ENCODE assay signal across 9 cellular contexts in genomic region chr3:75785091-75785755, GRCh38. TPM values are rescaled to one million over a fixed set of nuclear protein-coding genes. Genes with fewer than 3 reads are reported as not detected.
DNase-seq lines count a peak whose midpoint lies in the region; ATAC-seq, FAIRE-seq and TF ChIP-seq lines count a peak whose summit lies in the region.
"Not testable (repeated sequence)": the region's sequence is repeated elsewhere in the genome, so short reads cannot be mapped to it uniquely, and the experiment has no call there.
"Had no signal": no experiment of that assay in that cellular context is flagged by ENCODE, and none has a peak within 500 bp of the region (broad histone marks: within the 10 kb centered on the region; RNA-seq: fewer than 3 reads in every experiment).

ZNF717 (minus strand) TSS chr3:75785549; CDS start chr3:75783362, 2,187 bp downstream.

- intact Hi-C loops in esophagus squamous epithelium (cut with DNase I): not testable (repeated sequence)

- peaks cover 46% of the 10 kb centered on the region for H3K9me3 Mint-ChIP-seq in mesothelial cell of epicardium

- H3K4me1 Mint-ChIP-seq in mesothelial cell of epicardium: not testable (repeated sequence)

- H3K4me2 ChIP-seq in A549: peak within 1 kb of the TSS; percentile 83

- TF ChIP-seq EP300 in A549 (IDR thresholded peaks at IDR 0.05): not testable (repeated sequence)

- not testable (repeated sequence) for TF ChIP-seq CTCF in A549 (IDR thresholded peaks at IDR 0.05); mesothelial cell of epicardium (IDR thresholded peaks at IDR 0.05; ENCODE audit: unreplicated experiment)
- peak in 5 of 6 experiments; percentile 9 to 44 (median 26) for TF ChIP-seq CTCF in esophagus squamous epithelium (IDR thresholded peaks at IDR 0.05)

- TF ChIP-seq RAD21 in A549 (conservative IDR thresholded peaks at IDR 0.05 in 1 of 2, IDR thresholded peaks at IDR 0.05 in 1 of 2): not testable (repeated sequence)

- H3K9me3 ChIP-seq in A549 (peaks cover 22% of the 10 kb centered on the region), esophagus squamous epithelium (peaks cover 0 to 16% (median 2%) of the 10 kb centered on the region in 3 donors)

- H3K27ac ChIP-seq in A549: peak within 1 kb of the TSS; percentile 70 to 94
- H3K27ac ChIP-seq in esophagus squamous epithelium: peak within 1 kb of the TSS; percentile 90 to 93 (median 92)

- H3K36me3 Mint-ChIP-seq in mesothelial cell of epicardium: peaks cover 18% of the 10 kb centered on the region

- POLR2A ChIA-PET in A549 (lab: Yijun Ruan, JAX): not testable (repeated sequence)

- CTCF ChIA-PET in A549 (lab: Yijun Ruan, JAX): interaction anchor here (1.0 kb wide), 1 partner anchor 9 kb away, joined by 3 read pairs; no protein-coding TSS in a partner anchor

- peak in 1 of 2 experiments; percentile 91 for DNase-seq in A549 (ENCODE audit: low read depth in 1 of 2, low spot score in 1 of 2)
- DNase-seq in NCI-H146 treated with DMSO at 0.1 percent for 48 hours (lab: John Stamatoyannopoulos, UW; ENCODE audit: unreplicated experiment): peak; percentile 40
- peak; percentile 74 to 91 (median 88) for DNase-seq in T-helper 2 cell
- peak; percentile 94 for DNase-seq in activated naive CD4-positive, alpha-beta T cell treated with Interleukin-2 at 50 U/mL for 16 hours
- DNase-seq in esophagus squamous epithelium (lab: John Stamatoyannopoulos, UW): peak; percentile 29
- DNase-seq in mesothelial cell of epicardium (ENCODE audit: low spot score in 2 of 2, unreplicated experiment in 2 of 2): peak; percentile 64 to 90
- DNase-seq in stimulated activated CD4-positive, alpha-beta T cell treated with anti-CD3 and anti-CD28 coated beads, Interleukin-1b, Interleukin-23, amount 100 ng/mL, for 4 hours (ENCODE audit: low read depth in 2 of 2): peak; percentile 92 to 93

- peak within 1 kb of the TSS; percentile 77 for H3K4me3 Mint-ChIP-seq in mesothelial cell of epicardium

- peak within 1 kb of the TSS; percentile 87 for H3K27ac Mint-ChIP-seq in mesothelial cell of epicardium

- 12% methylated on average over 23 of the region's 51 CpGs for WGBS in A549 (ENCODE audit: missing lambda C conversion rate)
- WGBS in esophagus squamous epithelium, 2 donors: 3 to 8% methylated on average over 2 to 3 of the region's 51 CpGs

- H3K4me1 ChIP-seq in A549: not testable (repeated sequence)
- peaks cover 0 to 16% (median 3%) of the 10 kb centered on the region in 3 donors for H3K4me1 ChIP-seq in esophagus squamous epithelium

- peaks cover 0 to 31% (median 0%) of the 10 kb centered on the region in 3 donors for H3K36me3 ChIP-seq in esophagus squamous epithelium

- ATAC-seq in A549: not testable (repeated sequence)
- peak; percentile 88 for ATAC-seq in GM18868 (IDR thresholded peaks at IDR 0.05; ENCODE audit: unreplicated experiment)

- peak; percentile 23 for TF ChIP-seq POLR2A in A549 (IDR thresholded peaks at IDR 0.05; ENCODE audit: low read length)
- peak in 2 of 4 donors; percentile 61 to 62 for TF ChIP-seq POLR2A in esophagus squamous epithelium (IDR thresholded peaks at IDR 0.05)

- FAIRE-seq in A549 (lab: Jason Lieb, UNC): not testable (repeated sequence)

- H3K4me3 ChIP-seq in A549 (peak within 1 kb of the TSS; percentile 74), esophagus squamous epithelium (peak within 1 kb of the TSS; percentile 74 to 86 (median 79))

- not testable (repeated sequence) for H3K27me3 Mint-ChIP-seq in mesothelial cell of epicardium (ENCODE audit: low read depth)

- H3K27me3 ChIP-seq in esophagus squamous epithelium: not testable (repeated sequence)

TF ChIP-seq in A549, 52 proteins besides CTCF, POLR2A, EP300 and RAD21:
- TF ChIP-seq HOXB13 (CRISPR knock-in tag; IDR thresholded peaks at IDR 0.05; ENCODE audit: low read depth) (0 out of 2 replicates have a peak, but pooled peaks have one; percentile 54), JUN (IDR thresholded peaks at IDR 0.05) (peak in 1 of 2 experiments; percentile 46; a peak in 2 of 5 replicates), HOXB5 (CRISPR knock-in tag; IDR thresholded peaks at IDR 0.05) (0 out of 2 replicates have a peak, but pooled peaks have one; percentile 66), MAX (IDR thresholded peaks at IDR 0.05) (peak; percentile 56)
- TF ChIP-seq, protein P1, sequence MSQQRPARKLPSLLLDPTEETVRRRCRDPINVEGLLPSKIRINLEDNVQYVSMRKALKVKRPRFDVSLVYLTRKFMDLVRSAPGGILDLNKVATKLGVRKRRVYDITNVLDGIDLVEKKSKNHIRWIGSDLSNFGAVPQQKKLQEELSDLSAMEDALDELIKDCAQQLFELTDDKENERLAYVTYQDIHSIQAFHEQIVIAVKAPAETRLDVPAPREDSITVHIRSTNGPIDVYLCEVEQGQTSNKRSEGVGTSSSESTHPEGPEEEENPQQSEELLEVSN (IDR thresholded peaks at IDR 0.05; ENCODE audit: borderline replicate concordance, low read depth): peak; percentile 66; the same call in 1 of the 2 replicates

RNA-seq across cellular contexts. Expression of gene ZNF717, which starts in this region (rescaled TPM):
- polyA plus RNA-seq in A549 (2011; rRNA removed): 11.1 and 12.6 TPM in 2 replicates
- polyA plus RNA-seq in A549 (2012; cell fraction: cytosol; rRNA removed): 2.4 and 2.9 TPM in 2 replicates
- polyA plus RNA-seq in A549 (2012; cell fraction: nucleus; rRNA removed): 1.5 and 2.9 TPM in 2 replicates
- 2.8 to 3.5 TPM (median 3.3 TPM) in 3 replicates for polyA plus RNA-seq in A549 (2017; fragmentation: RNase III; extraction: RNeasy Plus Mini Kit Qiagen cat#74134 plus additional on column Dnase treatment)
- 10.6 and 10.8 TPM in 2 replicates for polyA minus RNA-seq in A549 (2011; rRNA and poly(A)+ RNA removed)
- 1 to 10 TPM; 5.1 to 9.3 (median 6.1) TPM for total RNA-seq in esophagus squamous epithelium
- 15.7 to 18.2 TPM (median 17.1 TPM) in 3 replicates for total RNA-seq in mesothelial cell of epicardium
- total RNA-seq: H7 had no signal
